12 cellular contexts compared by ENCODE assay signal in genomic region chr15:74160390-74160789, GRCh38. TPM values are rescaled to one million over a fixed set of nuclear protein-coding genes. Genes with fewer than 3 reads are reported as not detected.
"Had no signal": no experiment of that assay in that cellular context is flagged by ENCODE, and none has a peak within 500 bp of the region (broad histone marks: within the 10 kb centered on the region; RNA-seq: fewer than 3 reads in every experiment).

No MANE protein-coding gene starts in this region.

RNA-seq across cellular contexts. Expression of gene ISLR, which starts 13.1 kb away (rescaled TPM):
- total RNA-seq: activated naive CD4-positive, alpha-beta T cell treated with anti-CD3 and anti-CD28 coated beads for 36 hours; activated naive CD4-positive, alpha-beta T cell treated with anti-CD3 and anti-CD28 coated beads, Interleukin-2, amount 50 U/mL, for 72 hours; activated naive CD8-positive, alpha-beta T cell treated with anti-CD3 and anti-CD28 coated beads for 36 hours; activated naive CD8-positive, alpha-beta T cell treated with anti-CD3 and anti-CD28 coated beads, Interleukin-2, amount 10 ng/mL, durations not matched to agents 7 days and 5 days; activated T-helper 1 cell treated with anti-CD3 and anti-CD28 coated beads, Interleukin-12 subunit alpha, Interleukin-12 subunit beta, Interleukin-2, Interleukin-4 antibody, amounts not matched to agents 30 ng/mL and 10 ng/mL and 1 ng/mL, durations not matched to agents 14 hours and 24 hours and 36 hours; activated T-helper 17 cell treated with anti-CD3 and anti-CD28 coated beads, Interleukin-2, amount 50 U/mL, for 72 hours; activated T-helper 2 cell treated with anti-CD3 and anti-CD28 coated beads, Interferon-gamma antibody, Interleukin-2, Interleukin-4, amounts not matched to agents 10 μg/mL and 5 μg/mL and 100 μg/mL, durations not matched to agents 14 hours and 24 hours and 36 hours had no signal

RNA-seq across cellular contexts. Expression of gene ISLR2, which starts 30.0 kb away (rescaled TPM):
- total RNA-seq: activated naive CD4-positive, alpha-beta T cell treated with anti-CD3 and anti-CD28 coated beads for 36 hours; activated naive CD4-positive, alpha-beta T cell treated with anti-CD3 and anti-CD28 coated beads, Interleukin-2, amount 50 U/mL, for 72 hours; activated naive CD8-positive, alpha-beta T cell treated with anti-CD3 and anti-CD28 coated beads for 36 hours; activated naive CD8-positive, alpha-beta T cell treated with anti-CD3 and anti-CD28 coated beads, Interleukin-2, amount 10 ng/mL, durations not matched to agents 7 days and 5 days; activated T-cell treated with anti-CD3 and anti-CD28 coated beads, Interleukin-2, amount 50 U/mL, for 4 hours; activated T-helper 1 cell treated with anti-CD3 and anti-CD28 coated beads, Interleukin-12 subunit alpha, Interleukin-12 subunit beta, Interleukin-2, Interleukin-4 antibody, amounts not matched to agents 30 ng/mL and 10 ng/mL and 1 ng/mL, durations not matched to agents 14 hours and 24 hours and 36 hours; activated T-helper 17 cell treated with anti-CD3 and anti-CD28 coated beads, Interleukin-2, amount 50 U/mL, for 72 hours; activated T-helper 2 cell treated with anti-CD3 and anti-CD28 coated beads, Interferon-gamma antibody, Interleukin-2, Interleukin-4, amounts not matched to agents 10 μg/mL and 5 μg/mL and 100 μg/mL, durations not matched to agents 14 hours and 24 hours and 36 hours; body of pancreas; bronchial epithelial cell; cardiac muscle cell had no signal
- polyA plus RNA-seq: cardiac muscle cell had no signal

RNA-seq across cellular contexts. Expression of gene STRA6, which starts 42.2 kb away (rescaled TPM):
- total RNA-seq: activated naive CD4-positive, alpha-beta T cell treated with anti-CD3 and anti-CD28 coated beads for 36 hours; activated naive CD8-positive, alpha-beta T cell treated with anti-CD3 and anti-CD28 coated beads, Interleukin-2, amount 10 ng/mL, durations not matched to agents 7 days and 5 days; activated T-cell treated with anti-CD3 and anti-CD28 coated beads, Interleukin-2, amount 50 U/mL, for 4 hours; activated T-helper 17 cell treated with anti-CD3 and anti-CD28 coated beads, Interleukin-2, amount 50 U/mL, for 72 hours; activated T-helper 2 cell treated with anti-CD3 and anti-CD28 coated beads, Interferon-gamma antibody, Interleukin-2, Interleukin-4, amounts not matched to agents 10 μg/mL and 5 μg/mL and 100 μg/mL, durations not matched to agents 14 hours and 24 hours and 36 hours; ascending aorta; body of pancreas had no signal
